16 cellular contexts compared by ENCODE assay signal in the genomic region with DNA sequence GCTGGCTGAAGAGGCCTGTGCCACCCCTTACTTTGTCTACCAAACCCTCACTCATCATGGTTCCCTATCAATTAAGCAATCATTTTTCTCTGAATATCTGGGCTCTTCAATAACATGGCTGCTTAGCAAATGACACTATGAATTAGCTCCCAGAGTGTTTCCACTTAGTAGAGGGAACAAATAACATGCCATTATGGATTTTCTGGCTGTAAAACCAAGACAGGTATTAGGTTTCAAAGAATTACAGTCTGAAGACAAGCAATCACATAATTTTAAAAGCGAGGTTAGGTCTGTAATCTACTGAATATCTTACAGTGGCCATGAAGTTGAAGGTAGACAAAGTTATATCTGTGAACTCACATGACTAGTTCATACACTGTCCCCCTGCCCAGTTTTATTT.
"Had no signal": no experiment of that assay in that cellular context is flagged by ENCODE, and none has a peak within 500 bp of the region (broad histone marks: within the 10 kb centered on the region; RNA-seq: fewer than 3 reads in every experiment).

No MANE protein-coding gene starts in this region.

- ATAC-seq: esophagus mucosa, gastrocnemius medialis, heart right ventricle, pancreas, right cardiac atrium had no signal

- H3K27me3 ChIP-seq: gastrocnemius medialis, heart right ventricle, pancreas had no signal

- H3K27ac ChIP-seq: gastrocnemius medialis, heart right ventricle, pancreas had no signal

- H3K36me3 ChIP-seq: gastrocnemius medialis, heart right ventricle, pancreas had no signal

- H3K4me3 ChIP-seq: gastrocnemius medialis, heart right ventricle, pancreas had no signal

- H3K9me3 ChIP-seq: gastrocnemius medialis, heart right ventricle, pancreas had no signal

- DNase-seq: effector memory CD4-positive, alpha-beta T cell; gastrocnemius medialis; heart right ventricle; hypothalamus; kidney glomerular epithelial cell; mesendoderm; naive B cell; occipital lobe; pancreas; right cardiac atrium; small intestine; stimulated activated CD4-positive, alpha-beta T cell treated with anti-CD3 and anti-CD28 coated beads, Interleukin-12 subunit alpha, Interleukin-12 subunit beta, amount 100 ng/mL, for 4 hours; stimulated activated CD4-positive, alpha-beta T cell treated with anti-CD3 and anti-CD28 coated beads, Interleukin-2, amount 100 ng/mL, for 48 hours; stimulated activated naive CD4-positive, alpha-beta T cell treated with Interleukin-2 at 50 U/mL for 16 hours; trophoblast cell had no signal
